Comparison of ENCODE assay signal across 19 cellular contexts in the genomic region with DNA sequence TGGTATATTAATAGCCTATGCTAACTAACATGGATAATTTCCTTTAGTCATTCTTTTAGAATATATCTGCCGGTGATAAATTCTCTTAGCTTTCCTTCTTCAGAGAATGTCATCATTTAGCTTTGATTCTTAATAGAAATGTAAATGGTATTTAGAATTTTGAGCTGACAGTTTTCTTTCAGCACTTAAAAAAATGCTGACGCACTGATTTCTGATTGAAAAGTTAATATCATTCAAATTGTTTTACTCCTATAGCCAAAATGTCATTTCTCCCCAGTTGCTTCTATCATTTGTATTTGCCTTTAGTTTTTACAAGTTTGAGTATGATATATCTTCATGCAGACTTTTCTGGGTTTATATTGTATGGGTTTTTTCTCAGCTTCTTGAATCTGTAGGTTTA.
DNase-seq lines count a peak whose midpoint lies in the region; ATAC-seq, FAIRE-seq and TF ChIP-seq lines count a peak whose summit lies in the region.
"Had no signal": no experiment of that assay in that cellular context is flagged by ENCODE, and none has a peak within 500 bp of the region (broad histone marks: within the 10 kb centered on the region; RNA-seq: fewer than 3 reads in every experiment).

No MANE protein-coding gene starts in this region.

- H3K27ac Mint-ChIP-seq in endodermal cell (no peak overlapping the region), endothelial cell (ENCODE audit: unreplicated experiment) (no peak overlapping the region)
- no peak overlapping the region for H3K27ac Mint-ChIP-seq in activated T-helper 2 cell treated with anti-CD3 and anti-CD28 coated beads, Interferon-gamma antibody, Interleukin-2, Interleukin-4, amounts not matched to agents 10 μg/mL and 5 μg/mL and 100 μg/mL, durations not matched to agents 14 hours and 24 hours and 36 hours
- H3K27ac Mint-ChIP-seq: CD14-positive monocyte; CD8-positive, alpha-beta T cell had no signal

- no peak overlapping the region for H2BK5ac ChIP-seq in IMR-90 (ENCODE audit: low read depth, low read length, poor library complexity, severe bottlenecking)

- FAIRE-seq in HepG2 (lab: Jason Lieb, UNC): no peak
- FAIRE-seq: GM12878, GM19239 had no signal

- no peak overlapping the region for H3K9ac ChIP-seq in HepG2 (ENCODE audit: insufficient read depth, low read depth, low read length)
- no peak overlapping the region for H3K9ac ChIP-seq in IMR-90 (ENCODE audit: low read depth, low read length)
- H3K9ac ChIP-seq in endodermal cell (ENCODE audit: extremely low read depth, low read length, poor library complexity, severe bottlenecking): no peak overlapping the region
- H3K9ac ChIP-seq: BLaER1, GM23248 had no signal

- no peak overlapping the region for H3K56ac ChIP-seq in IMR-90 (ENCODE audit: extremely low read depth, insufficient read depth, low read length)

- no peak overlapping the region for H3K23ac ChIP-seq in IMR-90 (ENCODE audit: low read depth, low read length)

- peaks cover 80% of the 10 kb centered on the region for H3K9me3 ChIP-seq in HepG2 (ENCODE audit: low read length)
- no peaks in the 10 kb centered on the region for H3K9me3 ChIP-seq in right lobe of liver
- H3K9me3 ChIP-seq in IMR-90 (ENCODE audit: control insufficient read depth, insufficient read depth, low read length): peaks cover 5% of the 10 kb centered on the region
- H3K9me3 ChIP-seq in endodermal cell (ENCODE audit: control insufficient read depth, low read length): peaks cover 46% of the 10 kb centered on the region

- TF ChIP-seq POLR2A in HepG2 (IDR thresholded peaks at IDR 0.05; ENCODE audit: insufficient read depth in 1 of 2, low read depth in 2 of 2, low read length in 2 of 2) (no peak), right lobe of liver (IDR thresholded peaks at IDR 0.05) (no peak), IMR-90 (IDR thresholded peaks at IDR 0.05; ENCODE audit: low read depth, low read length) (no peak)

- H3K4me1 Mint-ChIP-seq in endodermal cell: peaks cover 19% of the 10 kb centered on the region
- no peaks in the 10 kb centered on the region for H3K4me1 Mint-ChIP-seq in endothelial cell (ENCODE audit: unreplicated experiment)
- no peaks in the 10 kb centered on the region for H3K4me1 Mint-ChIP-seq in activated T-helper 2 cell treated with anti-CD3 and anti-CD28 coated beads, Interferon-gamma antibody, Interleukin-2, Interleukin-4, amounts not matched to agents 10 μg/mL and 5 μg/mL and 100 μg/mL, durations not matched to agents 14 hours and 24 hours and 36 hours (ENCODE audit: low read depth)
- H3K4me1 Mint-ChIP-seq: CD14-positive monocyte had no signal

- H4K20me1 ChIP-seq in HepG2 (ENCODE audit: insufficient read depth, low read length): no peaks in the 10 kb centered on the region
- no peaks in the 10 kb centered on the region for H4K20me1 ChIP-seq in IMR-90 (ENCODE audit: insufficient read depth, low read length)
- H4K20me1 ChIP-seq: BLaER1 had no signal

- no peaks in the 10 kb centered on the region for H3K79me1 ChIP-seq in IMR-90 (ENCODE audit: low read depth in 1 of 2, low read length in 2 of 2)

- H2AK9ac ChIP-seq in IMR-90 (replicated peaks; ENCODE audit: low read depth, low read length, poor library complexity): no peak overlapping the region

- H3K4me2 ChIP-seq in HepG2 (ENCODE audit: low read depth, low read length) (no peak overlapping the region), IMR-90 (ENCODE audit: low read depth, low read length) (no peak overlapping the region)
- H3K4me2 ChIP-seq: BLaER1 had no signal

- BruUV-seq in HepG2 (replicated peaks; lab: Mats Ljungman, UMichigan) (no TSS peak), IMR-90 (replicated peaks; lab: Mats Ljungman, UMichigan) (no TSS peak)

- no peak for DNase-seq in HepG2 (ENCODE audit: low spot score)
- no peak for DNase-seq in right lobe of liver
- no peak for DNase-seq in IMR-90
- DNase-seq in endodermal cell: no peak
- DNase-seq in endothelial cell (ENCODE audit: low spot score): no peak
- no peak for DNase-seq in activated T-helper 2 cell treated with anti-CD3 and anti-CD28 coated beads, Interferon-gamma antibody, Interleukin-2, Interleukin-4, amounts not matched to agents 10 μg/mL and 5 μg/mL and 100 μg/mL, durations not matched to agents 14 hours and 24 hours and 36 hours (ENCODE audit: low spot score)
- DNase-seq: Calu3; CD8-positive, alpha-beta T cell; DMS 273 treated with DMSO at 0.1 percent for 48 hours; DND-41; EL; GM23248; H7 had no signal

- no peak overlapping the region for H4K8ac ChIP-seq in IMR-90 (ENCODE audit: low read depth in 2 of 2, low read length in 2 of 2)

- no peak overlapping the region for H3K14ac ChIP-seq in IMR-90 (replicated peaks; ENCODE audit: low read depth, low read length)

- no peaks in the 10 kb centered on the region for H3K36me3 ChIP-seq in HepG2 (replicated peaks in 1 of 2; ENCODE audit: control insufficient read depth in 1 of 2, insufficient read depth in 2 of 2, low read length in 2 of 2)
- H3K36me3 ChIP-seq in right lobe of liver: no peaks in the 10 kb centered on the region
- H3K36me3 ChIP-seq in IMR-90 (ENCODE audit: control insufficient read depth, insufficient read depth, low read length): no peaks in the 10 kb centered on the region
- H3K36me3 ChIP-seq in endodermal cell (ENCODE audit: control insufficient read depth, insufficient read depth, low read length): peaks cover 3% of the 10 kb centered on the region
- H3K36me3 ChIP-seq: BLaER1 had no signal

- H3K4me3 Mint-ChIP-seq in endodermal cell: no peak overlapping the region
- H3K4me3 Mint-ChIP-seq in endothelial cell (ENCODE audit: unreplicated experiment): no peak overlapping the region
- no peak overlapping the region for H3K4me3 Mint-ChIP-seq in activated T-helper 2 cell treated with anti-CD3 and anti-CD28 coated beads, Interferon-gamma antibody, Interleukin-2, Interleukin-4, amounts not matched to agents 10 μg/mL and 5 μg/mL and 100 μg/mL, durations not matched to agents 14 hours and 24 hours and 36 hours (ENCODE audit: low read depth)
- H3K4me3 Mint-ChIP-seq: CD14-positive monocyte; CD8-positive, alpha-beta T cell had no signal

- no peak for TF ChIP-seq CTCF in HepG2 (CRISPR knock-in tag; IDR thresholded peaks at IDR 0.05)
- TF ChIP-seq CTCF in right lobe of liver (IDR thresholded peaks at IDR 0.05): no peak
- TF ChIP-seq CTCF in IMR-90 (conservative IDR thresholded peaks at IDR 0.05; ENCODE audit: low read depth, low read length): no peak
- TF ChIP-seq CTCF in endodermal cell (conservative IDR thresholded peaks at IDR 0.05): no peak
- TF ChIP-seq CTCF in endothelial cell (IDR thresholded peaks at IDR 0.05; ENCODE audit: unreplicated experiment): no peak

- H3K36me3 Mint-ChIP-seq in endodermal cell (ENCODE audit: low read depth) (peaks cover 4% of the 10 kb centered on the region), endothelial cell (ENCODE audit: low read depth, unreplicated experiment) (peaks cover 4% of the 10 kb centered on the region)
- no peaks in the 10 kb centered on the region for H3K36me3 Mint-ChIP-seq in activated T-helper 2 cell treated with anti-CD3 and anti-CD28 coated beads, Interferon-gamma antibody, Interleukin-2, Interleukin-4, amounts not matched to agents 10 μg/mL and 5 μg/mL and 100 μg/mL, durations not matched to agents 14 hours and 24 hours and 36 hours (ENCODE audit: low read depth)
- H3K36me3 Mint-ChIP-seq: CD14-positive monocyte; CD8-positive, alpha-beta T cell had no signal

- CTCF ChIA-PET in HepG2 (lab: Yijun Ruan, JAX; ENCODE audit: low intra/inter-chr PET ratio, low total read pairs) (no interaction called here), IMR-90 (lab: Yijun Ruan, JAX) (interaction anchor here (0.6 kb wide), 2 partner anchors 420 to 839 kb away, joined by 3 to 7 read pairs; no protein-coding TSS in a partner anchor)

- H4K5ac ChIP-seq in IMR-90 (ENCODE audit: low read depth, low read length): no peak overlapping the region

- no peak overlapping the region for H3K27ac ChIP-seq in HepG2 (ENCODE audit: extremely low read length, insufficient read depth, low read length)
- no peak overlapping the region for H3K27ac ChIP-seq in right lobe of liver
- no peak overlapping the region for H3K27ac ChIP-seq in IMR-90 (ENCODE audit: insufficient read depth, low read length)
- no peak overlapping the region for H3K27ac ChIP-seq in endodermal cell (ENCODE audit: low read depth, low read length)
- H3K27ac ChIP-seq: 22Rv1, BLaER1, GM23248 had no signal

- intact Hi-C loops in HepG2 (cut with micrococcal nuclease; ENCODE audit: unreplicated experiment) (no loop called here), right lobe of liver (cut with DNase I) (no loop called here), IMR-90 (cut with micrococcal nuclease) (loop anchor here (10.0 kb wide), 1 partner anchor 70 kb away; no protein-coding TSS in a partner anchor)
- intact Hi-C loops in activated T-helper 2 cell treated with anti-CD3 and anti-CD28 coated beads, Interferon-gamma antibody, Interleukin-2, Interleukin-4, amounts not matched to agents 10 μg/mL and 5 μg/mL and 100 μg/mL, durations not matched to agents 14 hours and 24 hours and 36 hours (cut with micrococcal nuclease): no loop called here

- TF ChIP-seq EP300 in HepG2 (IDR thresholded peaks at IDR 0.05; ENCODE audit: low read depth in 2 of 2, low read length in 2 of 2): no peak
- TF ChIP-seq EP300 in HepG2 (CRISPR knock-in tag; IDR thresholded peaks at IDR 0.05; ENCODE audit: borderline replicate concordance): no peak

- H3K9me1 ChIP-seq in IMR-90 (ENCODE audit: insufficient read depth, low read length): no peaks in the 10 kb centered on the region

- H3K9me3 Mint-ChIP-seq in endodermal cell: peaks cover 22% of the 10 kb centered on the region
- H3K9me3 Mint-ChIP-seq in endothelial cell (ENCODE audit: unreplicated experiment): no peaks in the 10 kb centered on the region
- no peaks in the 10 kb centered on the region for H3K9me3 Mint-ChIP-seq in activated T-helper 2 cell treated with anti-CD3 and anti-CD28 coated beads, Interferon-gamma antibody, Interleukin-2, Interleukin-4, amounts not matched to agents 10 μg/mL and 5 μg/mL and 100 μg/mL, durations not matched to agents 14 hours and 24 hours and 36 hours

- no peak overlapping the region for H3K4ac ChIP-seq in IMR-90 (ENCODE audit: low read depth, low read length)

- ATAC-seq in HepG2 (no peak), right lobe of liver (no peak), IMR-90 (ENCODE audit: low read depth) (no peak), HG03097 (IDR thresholded peaks at IDR 0.05; ENCODE audit: low FRiP score, unreplicated experiment) (no peak)
- ATAC-seq: CD8-positive, alpha-beta T cell; GM12878 had no signal

- H3K4me1 ChIP-seq in HepG2 (ENCODE audit: insufficient read depth, low read length) (no peaks in the 10 kb centered on the region), right lobe of liver (no peaks in the 10 kb centered on the region), IMR-90 (ENCODE audit: control insufficient read depth, insufficient read depth, low read length) (no peaks in the 10 kb centered on the region), endodermal cell (ENCODE audit: control insufficient read depth, insufficient read depth, low read length) (peaks cover 8% of the 10 kb centered on the region)
- H3K4me1 ChIP-seq: BLaER1 had no signal

- H2AFZ ChIP-seq in HepG2 (ENCODE audit: low read length) (no peak overlapping the region), IMR-90 (replicated peaks; ENCODE audit: low read length, poor library complexity) (no peak overlapping the region)
- H2AFZ ChIP-seq: GM23248 had no signal

- in situ Hi-C loops in HepG2 (cut with HindIII; ENCODE audit: extremely low pct_ligation_motif_present, low pct_unique_long_range_greater_than_20kb) (no loop called here), IMR-90 (cut with MboI; ENCODE audit: low sequenced_read_pairs) (loop anchor here (25.0 kb wide), 1 partner anchor 762 kb away; no protein-coding TSS in a partner anchor)

- no peak overlapping the region for H2BK120ac ChIP-seq in IMR-90 (ENCODE audit: low read depth, low read length)

- dilution Hi-C loops in IMR-90 (cut with HindIII; ENCODE audit: low sequenced_read_pairs, unreplicated experiment): no loop called here

- H3K18ac ChIP-seq in IMR-90 (ENCODE audit: low read depth, low read length): no peak overlapping the region

- H4K91ac ChIP-seq in IMR-90 (ENCODE audit: insufficient read depth, low read depth, low read length): no peak overlapping the region

- POLR2A ChIA-PET in HepG2 (lab: Yijun Ruan, JAX): no interaction called here
- POLR2A ChIA-PET in IMR-90 (lab: Charles Lee; ENCODE audit: unreplicated experiment): no interaction called here

- no peak overlapping the region for H2BK20ac ChIP-seq in IMR-90 (ENCODE audit: low read depth, low read length)

- no peak overlapping the region for H2AK5ac ChIP-seq in IMR-90 (ENCODE audit: low read depth, low read length)

- H3K4me3 ChIP-seq in HepG2 (replicated peaks in 1 of 3; ENCODE audit: insufficient read depth in 1 of 3, low read depth in 2 of 3, low read length in 3 of 3): no peak overlapping the region
- H3K4me3 ChIP-seq in right lobe of liver: no peak overlapping the region
- no peak overlapping the region for H3K4me3 ChIP-seq in IMR-90 (ENCODE audit: insufficient read depth, low read depth, low read length)
- H3K4me3 ChIP-seq in endodermal cell (ENCODE audit: low read length): peak overlapping the region; percentile 15
- H3K4me3 ChIP-seq: BLaER1, GM12878, GM23248 had no signal

- 45% methylated on average over 2 of the region's 2 CpGs for WGBS in HepG2 (ENCODE audit: low lambda C conversion rate)
- 100% methylated on average over 2 of the region's 2 CpGs for whole genome bisulfite sequencing in right lobe of liver (ENCODE audit: insufficient coverage, low coverage, low lambda C conversion rate, missing lambda C conversion rate)
- WGBS in IMR-90 (ENCODE audit: extremely low coverage in 2 of 2, insufficient read length in 1 of 2), 2 experiments: no CpG with 5 or more reads among the region's 2 CpGs
- 83 to 100% methylated on average over 1 to 2 of the region's 2 CpGs for WGBS in endodermal cell (ENCODE audit: insufficient coverage in 1 of 2, insufficient read length in 1 of 2), 2 experiments

- no peaks in the 10 kb centered on the region for H3K79me2 ChIP-seq in HepG2 (ENCODE audit: insufficient read depth, low read length)

- no peak for TF ChIP-seq RAD21 in HepG2 (CRISPR knock-in tag; IDR thresholded peaks at IDR 0.05)
- TF ChIP-seq RAD21 in IMR-90 (IDR thresholded peaks at IDR 0.05; ENCODE audit: low read length): no peak

- H3K27me3 Mint-ChIP-seq in endodermal cell (ENCODE audit: insufficient read depth): no peaks in the 10 kb centered on the region
- no peaks in the 10 kb centered on the region for H3K27me3 Mint-ChIP-seq in endothelial cell (ENCODE audit: unreplicated experiment)
- H3K27me3 Mint-ChIP-seq in activated T-helper 2 cell treated with anti-CD3 and anti-CD28 coated beads, Interferon-gamma antibody, Interleukin-2, Interleukin-4, amounts not matched to agents 10 μg/mL and 5 μg/mL and 100 μg/mL, durations not matched to agents 14 hours and 24 hours and 36 hours (ENCODE audit: low read depth): no peaks in the 10 kb centered on the region

- H3K27me3 ChIP-seq in HepG2 (ENCODE audit: control insufficient read depth in 1 of 2, insufficient read depth in 2 of 2, low read length in 2 of 2): no peaks in the 10 kb centered on the region
- no peaks in the 10 kb centered on the region for H3K27me3 ChIP-seq in right lobe of liver
- no peaks in the 10 kb centered on the region for H3K27me3 ChIP-seq in IMR-90 (ENCODE audit: control insufficient read depth, insufficient read depth, low read length)
- no peaks in the 10 kb centered on the region for H3K27me3 ChIP-seq in endodermal cell (ENCODE audit: control insufficient read depth, insufficient read depth, low read length, poor library complexity, severe bottlenecking)
- H3K27me3 ChIP-seq: BLaER1 had no signal

- H2BK15ac ChIP-seq in IMR-90 (ENCODE audit: low read depth, low read length): no peak overlapping the region
